Comparison of ENCODE assay signal across 8 cellular contexts in genomic region chr22:31122532-31123291, GRCh38. TPM values are rescaled to one million over a fixed set of nuclear protein-coding genes. Genes with fewer than 3 reads are reported as not detected.
DNase-seq lines count a peak whose midpoint lies in the region; ATAC-seq and TF ChIP-seq lines count a peak whose summit lies in the region.

TSS of gene INPP5J (plus strand) at chr22:31122966. CDS start at chr22:31123015, 49 bp downstream.

- H3K4me3 Mint-ChIP-seq in activated T-helper 1 cell treated with anti-CD3 and anti-CD28 coated beads, Interleukin-12 subunit alpha, Interleukin-12 subunit beta, Interleukin-2, Interleukin-4 antibody, amounts not matched to agents 30 ng/mL and 10 ng/mL and 1 ng/mL, durations not matched to agents 14 hours and 24 hours and 36 hours = no peak within 1 kb of the TSS
- no peak within 1 kb of the TSS for H3K4me3 Mint-ChIP-seq in CD4-positive, alpha-beta T cell

- H3K36me3 Mint-ChIP-seq in activated T-helper 1 cell treated with anti-CD3 and anti-CD28 coated beads, Interleukin-12 subunit alpha, Interleukin-12 subunit beta, Interleukin-2, Interleukin-4 antibody, amounts not matched to agents 30 ng/mL and 10 ng/mL and 1 ng/mL, durations not matched to agents 14 hours and 24 hours and 36 hours (ENCODE audit: low read depth) = no peaks in the 10 kb centered on the region
- no peaks in the 10 kb centered on the region for H3K36me3 Mint-ChIP-seq in CD4-positive, alpha-beta T cell (ENCODE audit: low read depth)

- DNase-seq in AG10803 (ENCODE audit: low read depth) (no peak), M059J (ENCODE audit: low read depth) (peak; percentile 45), right cardiac atrium (peak; percentile 57 to 83 (median 80)), retina (peak; percentile 80), germinal center (ENCODE audit: low spot score) (no peak)
- DNase-seq in activated T-helper 1 cell treated with anti-CD3 and anti-CD28 coated beads, Interleukin-12 subunit alpha, Interleukin-12 subunit beta, Interleukin-2, Interleukin-4 antibody, amounts not matched to agents 30 ng/mL and 10 ng/mL and 1 ng/mL, durations not matched to agents 14 hours and 24 hours and 36 hours (ENCODE audit: low spot score) = no peak
- no peak for DNase-seq in CD4-positive, alpha-beta T cell

- 16% methylated on average over 10 of the region's 10 CpGs for WGBS in right cardiac atrium

- intact Hi-C loops in activated T-helper 1 cell treated with anti-CD3 and anti-CD28 coated beads, Interleukin-12 subunit alpha, Interleukin-12 subunit beta, Interleukin-2, Interleukin-4 antibody, amounts not matched to agents 30 ng/mL and 10 ng/mL and 1 ng/mL, durations not matched to agents 14 hours and 24 hours and 36 hours (cut with micrococcal nuclease) = no loop called here
- intact Hi-C loops in right cardiac atrium (cut with DNase I) = no loop called here
- intact Hi-C loops in CD4-positive, alpha-beta T cell (cut with DNase I, micrococcal nuclease) = no loop called here

- H3K9me3 Mint-ChIP-seq in activated T-helper 1 cell treated with anti-CD3 and anti-CD28 coated beads, Interleukin-12 subunit alpha, Interleukin-12 subunit beta, Interleukin-2, Interleukin-4 antibody, amounts not matched to agents 30 ng/mL and 10 ng/mL and 1 ng/mL, durations not matched to agents 14 hours and 24 hours and 36 hours = no peaks in the 10 kb centered on the region
- H3K9me3 Mint-ChIP-seq in CD4-positive, alpha-beta T cell = no peaks in the 10 kb centered on the region

- H3K27ac Mint-ChIP-seq in activated T-helper 1 cell treated with anti-CD3 and anti-CD28 coated beads, Interleukin-12 subunit alpha, Interleukin-12 subunit beta, Interleukin-2, Interleukin-4 antibody, amounts not matched to agents 30 ng/mL and 10 ng/mL and 1 ng/mL, durations not matched to agents 14 hours and 24 hours and 36 hours = peak within 1 kb of the TSS; percentile 19
- H3K27ac Mint-ChIP-seq in CD4-positive, alpha-beta T cell = no peak within 1 kb of the TSS

- CTCF ChIA-PET in CD4-positive, alpha-beta T cell (lab: Charles Lee) = no interaction called here

- H3K4me1 Mint-ChIP-seq in activated T-helper 1 cell treated with anti-CD3 and anti-CD28 coated beads, Interleukin-12 subunit alpha, Interleukin-12 subunit beta, Interleukin-2, Interleukin-4 antibody, amounts not matched to agents 30 ng/mL and 10 ng/mL and 1 ng/mL, durations not matched to agents 14 hours and 24 hours and 36 hours (ENCODE audit: low read depth) = no peaks in the 10 kb centered on the region
- H3K4me1 Mint-ChIP-seq in CD4-positive, alpha-beta T cell (ENCODE audit: low read depth) = no peaks in the 10 kb centered on the region

- peak within 1 kb of the TSS; percentile 91 for H3K27ac ChIP-seq in right cardiac atrium (ENCODE audit: low read length)
- H3K27ac ChIP-seq in CD4-positive, alpha-beta T cell (ENCODE audit: low read depth, low read length) = no peak within 1 kb of the TSS

- peaks cover 9% of the 10 kb centered on the region for H3K4me1 ChIP-seq in right cardiac atrium (ENCODE audit: control insufficient read depth, insufficient read depth, low read length)

- POLR2A ChIA-PET in CD4-positive, alpha-beta T cell (lab: Charles Lee) = no interaction called here

- TF ChIP-seq CTCF in AG10803 (conservative IDR thresholded peaks at IDR 0.05; ENCODE audit: low read length) = no peak
- TF ChIP-seq CTCF in CD4-positive, alpha-beta T cell (IDR thresholded peaks at IDR 0.05) = no peak

- H3K9me3 ChIP-seq in right cardiac atrium (ENCODE audit: control insufficient read depth, low read length) = no peaks in the 10 kb centered on the region
- no peaks in the 10 kb centered on the region for H3K9me3 ChIP-seq in CD4-positive, alpha-beta T cell (ENCODE audit: control insufficient read depth, low read length)

- peaks cover 1% of the 10 kb centered on the region for H3K27me3 Mint-ChIP-seq in activated T-helper 1 cell treated with anti-CD3 and anti-CD28 coated beads, Interleukin-12 subunit alpha, Interleukin-12 subunit beta, Interleukin-2, Interleukin-4 antibody, amounts not matched to agents 30 ng/mL and 10 ng/mL and 1 ng/mL, durations not matched to agents 14 hours and 24 hours and 36 hours (ENCODE audit: insufficient read depth)
- H3K27me3 Mint-ChIP-seq in CD4-positive, alpha-beta T cell = peaks cover 3% of the 10 kb centered on the region

- peak within 1 kb of the TSS; percentile 40 for H3K4me3 ChIP-seq in AG10803 (ENCODE audit: low read length)
- peak within 1 kb of the TSS; percentile 21 for H3K4me3 ChIP-seq in right cardiac atrium (ENCODE audit: low read length)

- peak; percentile 73 for ATAC-seq in right cardiac atrium
- no peak for ATAC-seq in HG03439 (IDR thresholded peaks at IDR 0.05; ENCODE audit: unreplicated experiment)
- no peak for ATAC-seq in CD4-positive, alpha-beta T cell (ENCODE audit: poor library complexity)

- no peaks in the 10 kb centered on the region for H3K27me3 ChIP-seq in right cardiac atrium (ENCODE audit: control insufficient read depth, insufficient read depth)
- peaks cover 7% of the 10 kb centered on the region for H3K27me3 ChIP-seq in CD4-positive, alpha-beta T cell (ENCODE audit: control insufficient read depth, insufficient read depth, low read length)

RNA-seq across cellular contexts. Expression of gene INPP5J, which starts in this region (rescaled TPM):
- 0.49 TPM in 1 of 2 replicates, not detected in the other for total RNA-seq in M059J (2014; rRNA removed; shearing (Covaris generic))
- 0.17 TPM in 1 of 2 replicates, not detected in the other for total RNA-seq in activated T-helper 1 cell treated with anti-CD3 and anti-CD28 coated beads, Interleukin-12 subunit alpha, Interleukin-12 subunit beta, Interleukin-2, Interleukin-4 antibody, amounts not matched to agents 30 ng/mL and 10 ng/mL and 1 ng/mL, durations not matched to agents 14 hours and 24 hours and 36 hours
- 10 to 100 TPM; 28.8 to 62.1 (median 50.7) TPM for total RNA-seq in right cardiac atrium
- 28.9 TPM for polyA plus RNA-seq in right cardiac atrium
- total RNA-seq in CD4-positive, alpha-beta T cell = under 1 TPM; 0.59 to 0.69 TPM

Comparison
In these comparisons a context has a peak if more than half of its experiments do, and no peak if none do; other contexts are left out.
1. RNA of gene INPP5J (total RNA-seq): 28.8 to 62.1 TPM in right cardiac atrium; 0.59 to 0.69 TPM in CD4-positive, alpha-beta T cell, 0.49 TPM in M059J and 0.17 TPM in activated T-helper 1 cell treated with anti-CD3 and anti-CD28 coated beads, Interleukin-12 subunit alpha, Interleukin-12 subunit beta, Interleukin-2, Interleukin-4 antibody, amounts not matched to agents 30 ng/mL and 10 ng/mL and 1 ng/mL, durations not matched to agents 14 hours and 24 hours and 36 hours; every median in the first group is over 10 times any median in the second.
2. Peak in DNase-seq in M059J; RNA of the gene not detected or under 1 TPM.
3. DNase-seq: peak in right cardiac atrium (3 of 3) and retina (single experiment); none in AG10803 (single experiment), activated T-helper 1 cell treated with anti-CD3 and anti-CD28 coated beads, Interleukin-12 subunit alpha, Interleukin-12 subunit beta, Interleukin-2, Interleukin-4 antibody, amounts not matched to agents 30 ng/mL and 10 ng/mL and 1 ng/mL, durations not matched to agents 14 hours and 24 hours and 36 hours (single experiment), CD4-positive, alpha-beta T cell (0 of 10) and germinal center (single experiment).
4. ATAC-seq: peak in right cardiac atrium (2 of 2); none in HG03439 (single experiment) and CD4-positive, alpha-beta T cell (single experiment).